ENCODE assay signal across 1 cellular context in the genomic region with DNA sequence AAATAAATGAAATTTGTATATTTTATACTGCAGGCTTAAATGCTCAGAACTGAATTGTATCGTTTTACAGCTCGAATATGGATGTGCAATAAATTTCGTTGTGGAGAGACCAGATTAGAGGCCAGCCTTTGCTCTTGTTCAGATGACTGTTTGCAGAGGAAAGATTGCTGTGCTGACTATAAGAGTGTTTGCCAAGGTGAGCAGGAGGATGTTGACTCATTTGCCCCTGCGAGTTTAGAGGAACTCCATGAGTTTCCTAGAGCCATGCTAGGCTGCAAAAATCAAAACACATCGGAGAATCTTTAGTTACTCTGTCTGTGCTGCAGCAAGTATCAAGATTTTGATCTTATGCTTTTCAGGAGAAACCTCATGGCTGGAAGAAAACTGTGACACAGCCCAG.
TF ChIP-seq lines count a peak whose summit lies in the region.

No MANE protein-coding gene starts in this region.

TF ChIP-seq in endothelial cell of umbilical vein, 7 proteins besides CTCF, POLR2A, EP300 and RAD21:
- TF ChIP-seq MYC (IDR thresholded peaks at IDR 0.05; ENCODE audit: low read depth, low read length) (no peak), POLR2AphosphoS5 (IDR thresholded peaks at IDR 0.05; ENCODE audit: insufficient read depth, low read depth, low read length) (no peak), FOS (IDR thresholded peaks at IDR 0.05; ENCODE audit: borderline replicate concordance, insufficient read depth, low read length) (peak; percentile 53)
